ENCODE assay signal across 5 cellular contexts in genomic region chrY:25055809-25056208, GRCh38. TPM values are rescaled to one million over a fixed set of nuclear protein-coding genes. Genes with fewer than 3 reads are reported as not detected.
"Had no signal": no experiment of that assay in that cellular context is flagged by ENCODE, and none has a peak within 500 bp of the region (broad histone marks: within the 10 kb centered on the region; RNA-seq: fewer than 3 reads in every experiment).

No MANE protein-coding gene starts in this region.

RNA-seq across cellular contexts. Expression of gene BPY2C, which starts 3.9 kb away (rescaled TPM):
- total RNA-seq: HepG2, HT-29, HT1080, IMR-90, K562 had no signal
